Comparison of ENCODE assay signal across 20 cellular contexts in genomic region chr13:27839809-27840467, GRCh38. TPM values are rescaled to one million over a fixed set of nuclear protein-coding genes. Genes with fewer than 3 reads are reported as not detected.
DNase-seq lines count a peak whose midpoint lies in the region; ATAC-seq and TF ChIP-seq lines count a peak whose summit lies in the region.
"Had no signal": no experiment of that assay in that cellular context is flagged by ENCODE, and none has a peak within 500 bp of the region (broad histone marks: within the 10 kb centered on the region; RNA-seq: fewer than 3 reads in every experiment).

No MANE protein-coding gene starts in this region.

- TF ChIP-seq CTCF in HEK293 (tag by site-specific recombination; IDR thresholded peaks at IDR 0.05) (no peak), RWPE1 (conservative IDR thresholded peaks at IDR 0.05; ENCODE audit: low read depth) (no peak), fibroblast of the aortic adventitia (IDR thresholded peaks at IDR 0.05; ENCODE audit: insufficient read depth, low read length) (no peak)

- POLR2A ChIA-PET in HEK293 (lab: Yijun Ruan, JAX), result no interaction called here
- POLR2A ChIA-PET in RWPE1 (lab: Yijun Ruan, JAX; ENCODE audit: low non-redundant PET), result no interaction called here

- H3K4me1 ChIP-seq in HEK293 (ENCODE audit: control insufficient read depth, insufficient read depth, low read length), result 0 out of 2 replicates have a peak, but pooled peaks cover 5% of the 10 kb centered on the region
- H3K4me1 ChIP-seq: suprapubic skin had no signal

- H3K4me3 ChIP-seq in HEK293 (ENCODE audit: low read depth, low read length) (no peak overlapping the region), fibroblast of the aortic adventitia (ENCODE audit: low read depth, low read length) (no peak overlapping the region)
- H3K4me3 ChIP-seq: suprapubic skin had no signal

- no peak overlapping the region for H3K27ac ChIP-seq in HEK293 (ENCODE audit: extremely low read depth, low read depth, low read length)
- H3K27ac ChIP-seq in RWPE1, result no peak overlapping the region
- H3K27ac ChIP-seq: suprapubic skin had no signal

- DNase-seq in Caki2 (ENCODE audit: low read depth) (peak; percentile 62), RWPE1 (ENCODE audit: low spot score) (peak; percentile 59), fibroblast of the aortic adventitia (ENCODE audit: low read depth) (peak; percentile 18), G401 (ENCODE audit: low spot score) (no peak)
- DNase-seq: activated CD4-positive, alpha-beta T cell treated with anti-CD3 and anti-CD28 coated beads, Interleukin-2, amount 50 U/mL, for 48 hours; activated naive CD4-positive, alpha-beta T cell treated with Interleukin-2 at 50 U/mL for 16 hours; activated T-cell treated with anti-CD3 and anti-CD28 coated beads for 4 hours; effector memory CD8-positive, alpha-beta T cell; MM.1S; NCI-H146; NCI-H226; NK-92 treated with Interleukin-12 subunit alpha and Interleukin-12 subunit beta, amount 100 ng/mL, for 24 hours had no signal

- ATAC-seq in GM19467 (IDR thresholded peaks at IDR 0.05; ENCODE audit: unreplicated experiment) (no peak), HG02973 (IDR thresholded peaks at IDR 0.05; ENCODE audit: unreplicated experiment) (no peak)
- ATAC-seq: effector memory CD8-positive, alpha-beta T cell; Right ventricle myocardium inferior had no signal

- in situ Hi-C loops in Caki2 (cut with HindIII; ENCODE audit: low pct_unique_long_range_greater_than_20kb, low sequenced_read_pairs) (no loop called here), G401 (cut with HindIII; ENCODE audit: low sequenced_read_pairs) (no loop called here)

- CTCF ChIA-PET in HEK293 (lab: Yijun Ruan, JAX) (interaction anchor here (1.7 kb wide), 1 partner anchor 10 kb away, joined by 6 read pairs; no protein-coding TSS in a partner anchor), RWPE1 (lab: Yijun Ruan, JAX) (interaction anchor here (0.6 to 1.8 kb wide), 4 partner anchors 10 to 240 kb away, joined by 3 to 6 read pairs (median 4); no protein-coding TSS in a partner anchor)

- H3K36me3 ChIP-seq in HEK293 (ENCODE audit: control insufficient read depth in 2 of 2, insufficient read depth in 1 of 2, low read length in 2 of 2), result no peaks in the 10 kb centered on the region
- H3K36me3 ChIP-seq: suprapubic skin had no signal

- H3K9me3 ChIP-seq in HEK293 (ENCODE audit: control insufficient read depth, insufficient read depth, low read depth, low read length), result no peaks in the 10 kb centered on the region
- H3K9me3 ChIP-seq: suprapubic skin had no signal

TF ChIP-seq in HEK293, 187 proteins besides CTCF, POLR2A, EP300 and RAD21 (continues in another document):
- TF ChIP-seq ZNF214 (tag by site-specific recombination; IDR thresholded peaks at IDR 0.05; ENCODE audit: borderline replicate concordance) (no peak), ZNF132 (tag by site-specific recombination; IDR thresholded peaks at IDR 0.05; ENCODE audit: borderline replicate concordance) (no peak), ZNF350 (tag by site-specific recombination; IDR thresholded peaks at IDR 0.05) (no peak), GLIS1 (tag by site-specific recombination; IDR thresholded peaks at IDR 0.05) (peak; percentile 83), ZNF670 (tag by site-specific recombination; IDR thresholded peaks at IDR 0.05; ENCODE audit: low read depth) (no peak), ZNF449 (tag by site-specific recombination; IDR thresholded peaks at IDR 0.05) (peak; percentile 17; the same call in 1 of the 2 replicates), ZNF2 (tag by site-specific recombination; IDR thresholded peaks at IDR 0.05) (no peak), HIC1 (tag by site-specific recombination; IDR thresholded peaks at IDR 0.05) (no peak), ZNF112 (tag by site-specific recombination; IDR thresholded peaks at IDR 0.05) (no peak), MEIS1 (CRISPR knock-in tag; IDR thresholded peaks at IDR 0.05; ENCODE audit: borderline replicate concordance) (no peak), ZNF426 (tag by site-specific recombination; IDR thresholded peaks at IDR 0.05) (no peak), ZFHX2 (tag by site-specific recombination; conservative IDR thresholded peaks at IDR 0.05) (no peak), ZNF629 (tag by site-specific recombination; IDR thresholded peaks at IDR 0.05) (peak; percentile 93), ZNF654 (tag by site-specific recombination; IDR thresholded peaks at IDR 0.05; ENCODE audit: low read depth) (0 out of 2 replicates have a peak, but pooled peaks have one; percentile 13), ZNF701 (tag by site-specific recombination; IDR thresholded peaks at IDR 0.05) (no peak), ZNF530 (tag by site-specific recombination; IDR thresholded peaks at IDR 0.05; ENCODE audit: low read depth) (no peak), KLF1 (tag by site-specific recombination; IDR thresholded peaks at IDR 0.05) (no peak), GLI2 (tag by site-specific recombination; IDR thresholded peaks at IDR 0.05; ENCODE audit: borderline replicate concordance, low read depth) (no peak), KLF9 (tag by site-specific recombination; IDR thresholded peaks at IDR 0.05; ENCODE audit: low read depth) (no peak)
- TF ChIP-seq, protein P1, sequence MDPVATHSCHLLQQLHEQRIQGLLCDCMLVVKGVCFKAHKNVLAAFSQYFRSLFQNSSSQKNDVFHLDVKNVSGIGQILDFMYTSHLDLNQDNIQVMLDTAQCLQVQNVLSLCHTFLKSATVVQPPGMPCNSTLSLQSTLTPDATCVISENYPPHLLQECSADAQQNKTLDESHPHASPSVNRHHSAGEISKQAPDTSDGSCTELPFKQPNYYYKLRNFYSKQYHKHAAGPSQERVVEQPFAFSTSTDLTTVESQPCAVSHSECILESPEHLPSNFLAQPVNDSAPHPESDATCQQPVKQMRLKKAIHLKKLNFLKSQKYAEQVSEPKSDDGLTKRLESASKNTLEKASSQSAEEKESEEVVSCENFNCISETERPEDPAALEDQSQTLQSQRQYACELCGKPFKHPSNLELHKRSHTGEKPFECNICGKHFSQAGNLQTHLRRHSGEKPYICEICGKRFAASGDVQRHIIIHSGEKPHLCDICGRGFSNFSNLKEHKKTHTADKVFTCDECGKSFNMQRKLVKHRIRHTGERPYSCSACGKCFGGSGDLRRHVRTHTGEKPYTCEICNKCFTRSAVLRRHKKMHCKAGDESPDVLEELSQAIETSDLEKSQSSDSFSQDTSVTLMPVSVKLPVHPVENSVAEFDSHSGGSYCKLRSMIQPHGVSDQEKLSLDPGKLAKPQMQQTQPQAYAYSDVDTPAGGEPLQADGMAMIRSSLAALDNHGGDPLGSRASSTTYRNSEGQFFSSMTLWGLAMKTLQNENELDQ (tag by site-specific recombination; IDR thresholded peaks at IDR 0.05; ENCODE audit: low read depth), result no peak
- TF ChIP-seq, protein P2, sequence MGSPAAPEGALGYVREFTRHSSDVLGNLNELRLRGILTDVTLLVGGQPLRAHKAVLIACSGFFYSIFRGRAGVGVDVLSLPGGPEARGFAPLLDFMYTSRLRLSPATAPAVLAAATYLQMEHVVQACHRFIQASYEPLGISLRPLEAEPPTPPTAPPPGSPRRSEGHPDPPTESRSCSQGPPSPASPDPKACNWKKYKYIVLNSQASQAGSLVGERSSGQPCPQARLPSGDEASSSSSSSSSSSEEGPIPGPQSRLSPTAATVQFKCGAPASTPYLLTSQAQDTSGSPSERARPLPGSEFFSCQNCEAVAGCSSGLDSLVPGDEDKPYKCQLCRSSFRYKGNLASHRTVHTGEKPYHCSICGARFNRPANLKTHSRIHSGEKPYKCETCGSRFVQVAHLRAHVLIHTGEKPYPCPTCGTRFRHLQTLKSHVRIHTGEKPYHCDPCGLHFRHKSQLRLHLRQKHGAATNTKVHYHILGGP (tag by site-specific recombination; IDR thresholded peaks at IDR 0.05), result no peak
- TF ChIP-seq, protein P3, sequence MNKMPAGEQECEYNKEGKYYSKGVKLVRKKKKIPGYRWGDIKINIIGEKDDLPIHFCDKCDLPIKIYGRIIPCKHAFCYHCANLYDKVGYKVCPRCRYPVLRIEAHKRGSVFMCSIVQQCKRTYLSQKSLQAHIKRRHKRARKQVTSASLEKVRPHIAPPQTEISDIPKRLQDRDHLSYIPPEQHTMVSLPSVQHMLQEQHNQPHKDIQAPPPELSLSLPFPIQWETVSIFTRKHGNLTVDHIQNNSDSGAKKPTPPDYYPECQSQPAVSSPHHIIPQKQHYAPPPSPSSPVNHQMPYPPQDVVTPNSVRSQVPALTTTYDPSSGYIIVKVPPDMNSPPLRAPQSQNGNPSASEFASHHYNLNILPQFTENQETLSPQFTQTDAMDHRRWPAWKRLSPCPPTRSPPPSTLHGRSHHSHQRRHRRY (tag by site-specific recombination; IDR thresholded peaks at IDR 0.05), result no peak

RNA-seq across cellular contexts. Expression of gene GSX1, which starts 47.7 kb away (rescaled TPM):
- not detected in 2 replicates for total RNA-seq in Caki2 (2014; rRNA removed; shearing (Covaris generic); ENCODE audit: low replicate concordance)
- not detected in 2 replicates for total RNA-seq in fibroblast of the aortic adventitia (ENCODE audit: low replicate concordance)
- total RNA-seq in G401 (2014; rRNA removed; shearing (Covaris generic)), result not detected in 2 replicates
- total RNA-seq: fibroblast of lung, liver, renal cortical epithelial cell, Right ventricle myocardium inferior, suprapubic skin had no signal
